In the genomic region with DNA sequence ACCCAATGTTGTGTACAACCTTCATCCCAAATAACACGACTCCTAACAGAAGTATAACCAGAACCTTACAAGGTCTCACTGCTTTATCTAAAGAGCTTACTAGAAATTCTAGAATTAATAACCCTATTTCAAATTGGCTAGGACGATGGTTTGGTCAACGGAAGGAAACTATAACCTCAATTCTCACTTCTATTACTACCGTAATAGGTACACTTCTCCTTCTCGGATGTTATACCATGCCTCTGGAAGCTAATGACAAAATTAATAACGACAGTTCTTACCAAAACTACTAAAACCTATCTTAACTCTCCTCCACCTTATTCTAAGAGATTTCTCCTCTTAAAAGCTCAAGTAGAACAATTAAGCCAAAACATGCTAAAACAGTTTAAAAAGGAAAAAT, we compare ENCODE assay signal across 9 cellular contexts. TPM values are rescaled to one million over a fixed set of nuclear protein-coding genes. Genes with fewer than 3 reads are reported as not detected.
DNase-seq lines count a peak whose midpoint lies in the region; ATAC-seq and TF ChIP-seq lines count a peak whose summit lies in the region.
"Had no signal": no experiment of that assay in that cellular context is flagged by ENCODE, and none has a peak within 500 bp of the region (broad histone marks: within the 10 kb centered on the region; RNA-seq: fewer than 3 reads in every experiment).

No MANE protein-coding gene starts in this region.

- H3K27ac ChIP-seq in RWPE2 (ENCODE audit: poor library complexity, severe bottlenecking): peak overlapping the region; percentile 100
- peak overlapping the region; percentile 99 for H3K27ac ChIP-seq in substantia nigra (ENCODE audit: low read depth, low read length, poor library complexity, severe bottlenecking)

- H3K27me3 Mint-ChIP-seq in immature natural killer cell (ENCODE audit: low read depth in 3 of 3): peaks cover 0 to 3% (median 0%) of the 10 kb centered on the region in 3 donors
- H3K27me3 Mint-ChIP-seq: activated T-helper 17 cell treated with anti-CD3 and anti-CD28 coated beads, Interleukin-2, amount 50 U/mL, for 72 hours had no signal

- no peak for TF ChIP-seq CTCF in RWPE2 (IDR thresholded peaks at IDR 0.05; ENCODE audit: poor library complexity, severe bottlenecking)

- H3K4me1 Mint-ChIP-seq in immature natural killer cell: peaks cover 0 to 6% of the 10 kb centered on the region in 2 donors

- H3K4me1 ChIP-seq in RWPE2 (ENCODE audit: insufficient read depth, poor library complexity, severe bottlenecking): peaks cover 19% of the 10 kb centered on the region

- H3K36me3 Mint-ChIP-seq in immature natural killer cell: no peaks in the 10 kb centered on the region

- H3K9me3 Mint-ChIP-seq in immature natural killer cell: no peaks in the 10 kb centered on the region
- H3K9me3 Mint-ChIP-seq: activated T-helper 17 cell treated with anti-CD3 and anti-CD28 coated beads, Interleukin-2, amount 50 U/mL, for 72 hours had no signal

- no peaks in the 10 kb centered on the region for H3K27me3 ChIP-seq in RWPE2 (ENCODE audit: insufficient read depth, poor library complexity, severe bottlenecking)

- peak overlapping the region in 4 of 5 donors; percentile 23 to 51 (median 42) for H3K4me3 Mint-ChIP-seq in immature natural killer cell
- H3K4me3 Mint-ChIP-seq: activated T-helper 17 cell treated with anti-CD3 and anti-CD28 coated beads, Interleukin-2, amount 50 U/mL, for 72 hours had no signal

- H3K9me3 ChIP-seq in RWPE2 (ENCODE audit: severe bottlenecking): no peaks in the 10 kb centered on the region

- ATAC-seq in GM21723 (IDR thresholded peaks at IDR 0.05; ENCODE audit: unreplicated experiment): peak; percentile 30
- ATAC-seq in RWPE2 (ENCODE audit: low read depth): no peak

- no peaks in the 10 kb centered on the region for H3K36me3 ChIP-seq in RWPE2 (ENCODE audit: low read depth)

- H3K4me3 ChIP-seq in RWPE2 (ENCODE audit: severe bottlenecking): no peak overlapping the region

- H3K27ac Mint-ChIP-seq in immature natural killer cell: peak overlapping the region in 4 of 6 donors; percentile 5 to 67 (median 44)
- H3K27ac Mint-ChIP-seq: activated T-helper 17 cell treated with anti-CD3 and anti-CD28 coated beads, Interleukin-2, amount 50 U/mL, for 72 hours had no signal

- DNase-seq in RWPE2 (ENCODE audit: low spot score): no peak
- DNase-seq in immature natural killer cell: no peak
- no peak for DNase-seq in substantia nigra (lab: John Stamatoyannopoulos, UW)
- DNase-seq in RKO (ENCODE audit: low spot score): no peak
- DNase-seq in DMS79 treated with DMSO at 0.1 percent for 48 hours (lab: John Stamatoyannopoulos, UW): no peak
- no peak for DNase-seq in NCI-H1105 treated with DMSO at 0.1 percent for 48 hours (lab: John Stamatoyannopoulos, UW)
- DNase-seq: OCI-M1 had no signal

RNA-seq across cellular contexts. Expression of gene UBC, which starts 23.6 kb away (rescaled TPM):
- polyA plus RNA-seq in immature natural killer cell: 1,000 to 10,000 TPM in 2 of 3 donors, 100 to 1,000 TPM in 1; 977 to 1,715 (median 1,389) TPM

RNA-seq across cellular contexts. Expression of gene DHX37, which starts 50.9 kb away (rescaled TPM):
- 1 to 10 TPM in 2 of 3 donors, under 1 TPM in 1; 0.34 to 4.0 (median 2.4) TPM for polyA plus RNA-seq in immature natural killer cell

RNA-seq across cellular contexts. Expression of gene BRI3BP, which starts 55.4 kb away (rescaled TPM):
- polyA plus RNA-seq in immature natural killer cell: 1 to 10 TPM; 1.0 to 3.5 (median 3.1) TPM
